ENCODE assay signal across 9 cellular contexts in the genomic region with DNA sequence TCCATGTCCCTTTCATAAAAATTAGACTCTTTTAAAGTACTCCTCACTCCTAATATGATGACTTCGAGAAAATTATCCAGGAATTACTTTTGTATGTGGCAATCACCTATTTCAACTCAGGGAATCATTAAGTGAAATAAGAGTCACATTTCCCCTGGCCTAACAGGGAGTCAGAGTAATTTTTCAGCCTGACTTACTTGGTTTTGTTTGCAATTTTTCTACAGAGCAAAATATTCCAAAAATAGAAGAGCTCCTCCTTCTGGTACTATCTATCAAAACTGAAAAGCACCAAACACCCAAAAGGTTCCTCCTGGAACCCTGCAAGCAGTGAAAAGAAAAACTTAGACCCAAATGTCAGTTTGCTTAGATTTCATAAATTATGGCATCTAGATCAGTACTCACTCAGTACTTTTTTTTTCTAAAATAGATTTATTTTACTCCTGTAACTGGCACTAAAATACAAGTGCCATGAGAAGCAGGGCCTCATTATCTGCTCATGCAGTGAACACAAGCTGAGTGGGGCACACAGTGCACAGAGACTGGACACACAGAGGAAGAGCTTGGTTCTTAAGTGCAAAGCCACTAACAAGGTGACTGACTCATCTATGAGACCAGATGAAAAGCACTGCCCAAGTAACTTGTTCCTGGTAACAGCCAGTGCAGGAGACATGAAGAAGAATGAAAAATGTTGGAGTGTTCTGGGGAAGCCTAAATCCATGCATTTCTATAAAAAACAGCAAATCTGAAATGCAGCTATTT. TPM values are rescaled to one million over a fixed set of nuclear protein-coding genes. Genes with fewer than 3 reads are reported as not detected.
DNase-seq lines count a peak whose midpoint lies in the region; ATAC-seq, FAIRE-seq and TF ChIP-seq lines count a peak whose summit lies in the region.
"Had no signal": no experiment of that assay in that cellular context is flagged by ENCODE, and none has a peak within 500 bp of the region (broad histone marks: within the 10 kb centered on the region; RNA-seq: fewer than 3 reads in every experiment).

No MANE protein-coding gene starts in this region.

- TF ChIP-seq EP300 in GM12878 (IDR thresholded peaks at IDR 0.05; ENCODE audit: borderline replicate concordance in 1 of 2, control insufficient read depth in 1 of 2, low read depth in 2 of 2, low read length in 2 of 2): no peak

- no peak overlapping the region for H3K14ac ChIP-seq in H9 (ENCODE audit: insufficient read depth, low read length)

- no peaks in the 10 kb centered on the region for H4K20me1 ChIP-seq in H9 (ENCODE audit: control insufficient read depth, insufficient read depth, insufficient read length)
- no peaks in the 10 kb centered on the region for H4K20me1 ChIP-seq in GM12878 (ENCODE audit: control insufficient read depth, insufficient read depth)

- no peak overlapping the region for H2AK5ac ChIP-seq in H9 (ENCODE audit: insufficient read length, low read length)

- no peak overlapping the region for H2BK12ac ChIP-seq in H9 (ENCODE audit: insufficient read length, low read depth, low read length)

- SMC1A ChIA-PET in GM12878 (lab: Charles Lee; ENCODE audit: uncharacterized antibody, unreplicated experiment): interaction anchor here (0.6 to 1.3 kb wide), 4 partner anchors 10 to 289 kb away, joined by 3 to 4 read pairs (median 4); no protein-coding TSS in a partner anchor

- no peak overlapping the region for H4K91ac ChIP-seq in H9 (ENCODE audit: insufficient read length, low read depth, low read length)

- in situ Hi-C loops in GM12878 (cut with MboI): no loop called here

- DNase-seq in CD4-positive, CD25-positive, alpha-beta regulatory T cell: no peak
- DNase-seq in H9: no peak
- no peak for DNase-seq in GM12878 (ENCODE audit: low read depth, low spot score)
- DNase-seq in kidney glomerular epithelial cell (lab: John Stamatoyannopoulos, UW): peak; percentile 39
- DNase-seq in ureter (ENCODE audit: low spot score): no peak
- DNase-seq in NCI-H82 treated with DMSO at 0.1 percent for 48 hours (lab: John Stamatoyannopoulos, UW; ENCODE audit: unreplicated experiment): no peak
- DNase-seq in A172 (ENCODE audit: low spot score): no peak
- DNase-seq in HT-29 (ENCODE audit: low spot score): no peak

- BruUV-seq in GM12878 (replicated peaks; lab: Mats Ljungman, UMichigan): no TSS peak

- H3K27me3 ChIP-seq in CD4-positive, CD25-positive, alpha-beta regulatory T cell (ENCODE audit: control insufficient read depth, insufficient read depth, low read length): no peaks in the 10 kb centered on the region
- H3K27me3 ChIP-seq in H9 (ENCODE audit: insufficient read depth, low read length) (no peaks in the 10 kb centered on the region), GM12878 (replicated peaks in 1 of 2; ENCODE audit: control insufficient read depth in 2 of 2, insufficient read depth in 2 of 2, low read length in 1 of 2) (no peaks in the 10 kb centered on the region)

- no peak overlapping the region for H2BK5ac ChIP-seq in H9 (ENCODE audit: insufficient read length, low read length)

- WGBS in H9 (ENCODE audit: extremely low coverage, insufficient read length, low lambda C conversion rate): no CpG with 5 or more reads among the region's 1 CpG
- 100% methylated on average over 1 of the region's 1 CpG for WGBS in GM12878 (ENCODE audit: insufficient coverage, insufficient replicate concordance, low lambda C conversion rate, missing lambda C conversion rate)

- no peak overlapping the region for H4K5ac ChIP-seq in H9 (ENCODE audit: insufficient read length, low read depth, low read length)

- no peak overlapping the region for H3K27ac ChIP-seq in CD4-positive, CD25-positive, alpha-beta regulatory T cell (ENCODE audit: insufficient read depth, low read length, poor library complexity, severe bottlenecking)
- H3K27ac ChIP-seq in H9 (ENCODE audit: insufficient read length, low read depth, low read length) (no peak overlapping the region), GM12878 (ENCODE audit: control insufficient read depth, insufficient read depth) (no peak overlapping the region)
- H3K27ac ChIP-seq: SK-N-MC had no signal

- H3K4me1 ChIP-seq in CD4-positive, CD25-positive, alpha-beta regulatory T cell (ENCODE audit: control insufficient read depth, insufficient read depth, low read length, poor library complexity, severe bottlenecking): peaks cover 29% of the 10 kb centered on the region
- H3K4me1 ChIP-seq in H9 (ENCODE audit: insufficient read depth, low read length) (no peaks in the 10 kb centered on the region), GM12878 (ENCODE audit: control insufficient read depth, insufficient read depth, low read length) (peaks cover 2% of the 10 kb centered on the region; the same call in 1 of the 2 replicates)

- H3K56ac ChIP-seq in H9 (ENCODE audit: insufficient read length, low read depth, low read length): no peak overlapping the region

- no peak overlapping the region for H2BK15ac ChIP-seq in H9 (ENCODE audit: low read depth, low read length)

- POLR2A ChIA-PET in GM12878 (lab: Charles Lee): no interaction called here

- no peak overlapping the region for H3K4me3 ChIP-seq in CD4-positive, CD25-positive, alpha-beta regulatory T cell (ENCODE audit: low read depth, low read length)
- H3K4me3 ChIP-seq in GM12878: no peak overlapping the region
- H3K4me3 ChIP-seq: SK-N-MC had no signal

- no peaks in the 10 kb centered on the region for H3K79me1 ChIP-seq in H9 (ENCODE audit: insufficient read depth, low read depth, low read length, poor library complexity, severe bottlenecking)

- no peaks in the 10 kb centered on the region for H3K79me2 ChIP-seq in H9 (ENCODE audit: insufficient read depth, low read length)
- H3K79me2 ChIP-seq in GM12878 (ENCODE audit: control insufficient read depth, insufficient read depth, low read length): no peaks in the 10 kb centered on the region

- H3K27me3 Mint-ChIP-seq in CD4-positive, CD25-positive, alpha-beta regulatory T cell: no peaks in the 10 kb centered on the region
- H3K27me3 Mint-ChIP-seq in H9 (ENCODE audit: low read depth): no peaks in the 10 kb centered on the region

- H2BK20ac ChIP-seq in H9 (ENCODE audit: low read depth, low read length, poor library complexity, severe bottlenecking): no peak overlapping the region

- no peaks in the 10 kb centered on the region for H3K9me3 ChIP-seq in CD4-positive, CD25-positive, alpha-beta regulatory T cell (ENCODE audit: control insufficient read depth in 2 of 2, low read length in 2 of 2)
- H3K9me3 ChIP-seq in H9 (ENCODE audit: control insufficient read depth, low read depth, low read length): no peaks in the 10 kb centered on the region
- H3K9me3 ChIP-seq in GM12878 (replicated peaks; ENCODE audit: control insufficient read depth, insufficient read depth, low read length): no peaks in the 10 kb centered on the region

- no peaks in the 10 kb centered on the region for H3K23me2 ChIP-seq in H9 (ENCODE audit: insufficient read length, low read depth, low read length, poor library complexity, severe bottlenecking)

- H3K4ac ChIP-seq in H9 (ENCODE audit: low read depth, low read length): no peak overlapping the region

- CTCF ChIA-PET in GM12878 (lab: Yijun Ruan, JAX): interaction anchor here (0.7 to 2.7 kb wide), 5 partner anchors 10 to 419 kb away, joined by 3 to 16 read pairs (median 5); no protein-coding TSS in a partner anchor

- H3T11ph ChIP-seq in H9 (ENCODE audit: low read length): no peak overlapping the region

- H3K23ac ChIP-seq in H9 (ENCODE audit: insufficient read length, low read depth, low read length): no peak overlapping the region

- peak overlapping the region in 2 of 3 donors; percentile 26 to 50 for H3K27ac Mint-ChIP-seq in CD4-positive, CD25-positive, alpha-beta regulatory T cell
- no peak overlapping the region for H3K27ac Mint-ChIP-seq in H9

- no peak for FAIRE-seq in GM12878 (lab: Jason Lieb, UNC)

- RAD21 ChIA-PET in GM12878 (lab: Charles Lee; ENCODE audit: unreplicated experiment): interaction anchor here (0.8 to 0.9 kb wide), 2 partner anchors 74 to 274 kb away, joined by 3 read pairs; no protein-coding TSS in a partner anchor

- H4K8ac ChIP-seq in H9 (replicated peaks; ENCODE audit: insufficient read length, low read depth, low read length): no peak overlapping the region

- H3K36me3 ChIP-seq in CD4-positive, CD25-positive, alpha-beta regulatory T cell (ENCODE audit: control insufficient read depth, insufficient read depth, low read length): peaks cover 14% of the 10 kb centered on the region
- H3K36me3 ChIP-seq in GM12878 (ENCODE audit: control insufficient read depth in 2 of 2, insufficient read depth in 2 of 2, low read length in 1 of 2): peaks cover 0 to 4% of the 10 kb centered on the region in 2 experiments; a peak in 2 of 4 replicates

- peaks cover 39% of the 10 kb centered on the region for H3K36me3 Mint-ChIP-seq in CD4-positive, CD25-positive, alpha-beta regulatory T cell
- H3K36me3 Mint-ChIP-seq in H9 (ENCODE audit: insufficient read depth in 1 of 3, low read depth in 3 of 3): peaks cover 32 to 82% (median 71%) of the 10 kb centered on the region in 3 experiments

- ATAC-seq in CD4-positive, CD25-positive, alpha-beta regulatory T cell (ENCODE audit: low read depth in 2 of 2): no peak
- ATAC-seq in GM12878: no peak

- no peak overlapping the region for H3K18ac ChIP-seq in H9 (ENCODE audit: insufficient read length, low read depth, low read length)

- H3K4me3 Mint-ChIP-seq in CD4-positive, CD25-positive, alpha-beta regulatory T cell: no peak overlapping the region
- no peak overlapping the region for H3K4me3 Mint-ChIP-seq in H9

- no peak for TF ChIP-seq POLR2A in GM12878 (IDR thresholded peaks at IDR 0.05; ENCODE audit: low read depth, low read length)

- TF ChIP-seq CTCF in H9 (conservative IDR thresholded peaks at IDR 0.05) (0 out of 3 replicates have a peak, but pooled peaks have one; percentile 27), GM12878 (IDR thresholded peaks at IDR 0.05 in 2 of 3, conservative IDR thresholded peaks at IDR 0.05 in 1 of 3; ENCODE audit: control insufficient read depth in 2 of 3, extremely low read depth in 1 of 3, insufficient read depth in 1 of 3, low read depth in 3 of 3, low read length in 3 of 3) (peak in 2 of 3 experiments; percentile 12 to 15; a peak in 1 of 6 replicates)

- intact Hi-C loops in GM12878 (cut with micrococcal nuclease; ENCODE audit: unreplicated experiment): loop anchor here (5.0 kb wide), 1 partner anchor 73 kb away; no protein-coding TSS in a partner anchor

- peaks cover 27 to 52% (median 38%) of the 10 kb centered on the region in 4 donors for H3K4me1 Mint-ChIP-seq in CD4-positive, CD25-positive, alpha-beta regulatory T cell
- H3K4me1 Mint-ChIP-seq in H9: peaks cover 0 to under 1% of the 10 kb centered on the region in 2 experiments; a peak in 2 of 4 replicates

- H3K9me3 Mint-ChIP-seq in CD4-positive, CD25-positive, alpha-beta regulatory T cell: peaks cover 0 to 2% (median 0%) of the 10 kb centered on the region in 7 donors
- H3K9me3 Mint-ChIP-seq in H9: peaks cover 0 to 2% of the 10 kb centered on the region in 2 experiments; a peak in 2 of 5 replicates

- H3K9ac ChIP-seq in H9 (ENCODE audit: extremely low read depth, insufficient read length, low read length): no peak overlapping the region
- no peak overlapping the region for H3K9ac ChIP-seq in GM12878 (ENCODE audit: control insufficient read depth, insufficient read depth, low read length)

- TF ChIP-seq RAD21 in GM12878 (IDR thresholded peaks at IDR 0.05; ENCODE audit: insufficient read depth, low read depth, low read length): 0 out of 2 replicates have a peak, but pooled peaks have one; percentile 13

- H2BK120ac ChIP-seq in H9 (ENCODE audit: low read depth, low read length, poor library complexity, severe bottlenecking): no peak overlapping the region

- H3K4me2 ChIP-seq in H9 (ENCODE audit: insufficient read depth, insufficient read length, low read length) (no peak overlapping the region), GM12878 (ENCODE audit: control insufficient read depth, insufficient read depth) (no peak overlapping the region)

- H2AFZ ChIP-seq in H9 (ENCODE audit: low read length) (no peak overlapping the region), GM12878 (ENCODE audit: control insufficient read depth, low read depth, low read length) (no peak overlapping the region)

RNA-seq across cellular contexts. Expression of a gene that starts 28.7 kb away (rescaled TPM):
- 16.1 TPM for total RNA-seq in CD4-positive, CD25-positive, alpha-beta regulatory T cell
- 10 to 100 TPM; 68.7 to 91.9 (median 79.5) TPM for polyA plus RNA-seq in CD4-positive, CD25-positive, alpha-beta regulatory T cell
- total RNA-seq in H9 (2021): 115 and 116 TPM in 2 replicates
- 24.3 and 26.2 TPM in 2 replicates for total RNA-seq in GM12878 (2013; cell fraction: nucleolus; rRNA removed)
- total RNA-seq in GM12878 (2014; rRNA removed): 50.1 and 59.7 TPM in 2 replicates
- 59.1 and 60.6 TPM in 2 replicates for total RNA-seq in GM12878 (2014; rRNA removed; fragmentation: Illumina TruSeq; extraction: Trizol)
- 60.9 and 63.1 TPM in 2 replicates for total RNA-seq in GM12878 (2021)
- 68.6 TPM for polyA plus RNA-seq in GM12878 (2011; ENCODE audit: low read depth)
- 48.9 and 68.3 TPM in 2 replicates for polyA plus RNA-seq in GM12878 (2011; rRNA removed)
- 39.0 and 54.5 TPM in 2 replicates for polyA plus RNA-seq in GM12878 (2011; cell fraction: cytosol; rRNA removed)
- 28.0 and 35.2 TPM in 2 replicates for polyA plus RNA-seq in GM12878 (2011; cell fraction: nucleus; rRNA removed)
- 58.5 and 63.9 TPM in 2 replicates for polyA plus RNA-seq in GM12878 (2012)
- polyA plus RNA-seq in GM12878 (2014; fragmentation: Illumina TruSeq; extraction: Trizol): 66.0 and 80.4 TPM in 2 replicates
- polyA plus RNA-seq in GM12878 (2014; fragmentation: Nextera tagmentation; extraction: Ambion mirVana): 10 to 100 TPM; 86.3 to 97.3 TPM
- polyA plus RNA-seq in GM12878 (2014; rRNA removed): 36.1 and 43.1 TPM in 2 replicates
- polyA plus RNA-seq in GM12878 (2016; fragmentation: Nextera tagmentation; extraction: Ambion mirVana): 100 to 1,000 TPM; 130 to 134 TPM
- polyA minus RNA-seq in GM12878 (2011; rRNA and poly(A)+ RNA removed): 35.9 and 36.5 TPM in 2 replicates
- polyA minus RNA-seq in GM12878 (2011; cell fraction: cytosol; rRNA and poly(A)+ RNA removed): 12.4 TPM in 2 replicates
- polyA minus RNA-seq in GM12878 (2011; cell fraction: nucleus; rRNA and poly(A)+ RNA removed): 5.8 and 9.9 TPM in 2 replicates
- total RNA-seq in ureter: 21.3 TPM
- total RNA-seq in A172 (2014; rRNA removed; shearing (Covaris generic)): 56.9 and 61.0 TPM in 2 replicates
- total RNA-seq in HT-29 (2014; rRNA removed; shearing (Covaris generic)): 48.1 and 49.2 TPM in 2 replicates

Comparison
In these comparisons a context has a peak if more than half of its experiments do, and no peak if none do; other contexts are left out.
1. H3K27ac Mint-ChIP-seq: peak in CD4-positive, CD25-positive, alpha-beta regulatory T cell (2 of 3); none in H9 (0 of 3).